Comparison of ENCODE assay signal across 33 cellular contexts in genomic region chr2:32623311-32623706, GRCh38.
"Had no signal": no experiment of that assay in that cellular context is flagged by ENCODE, and none has a peak within 500 bp of the region (broad histone marks: within the 10 kb centered on the region; RNA-seq: fewer than 3 reads in every experiment).

No MANE protein-coding gene starts in this region.

- H3K9me3 ChIP-seq: colonic mucosa, left lung, mucosa of descending colon, ovary, prostate gland, sigmoid colon, tibial nerve had no signal

- ATAC-seq: activated CD4-positive, CD25-positive, alpha-beta regulatory T cell treated with anti-CD3 and anti-CD28 coated beads, Interleukin-2, amount 50 U/mL, for 24 hours; left lung; stimulated activated memory B cell treated with anti-CD40 and anti-IgM and Interleukin-4, amounts not matched to agents 10 μg/mL and 1 μg/mL and 100 μg/mL, for 72 hours; stimulated activated naive CD8-positive, alpha-beta T cell treated with anti-CD3 and anti-CD28 coated beads, Interleukin-15, amount 100 ng/mL, for 72 hours had no signal

- H3K36me3 ChIP-seq: colonic mucosa, ovary, prostate gland had no signal

- DNase-seq: activated CD4-positive, alpha-beta memory T cell treated with anti-CD3 and anti-CD28 coated beads for 36 hours; activated CD4-positive, alpha-beta T cell treated with anti-CD3 and anti-CD28 coated beads for 48 hours; activated CD8-positive, alpha-beta memory T cell treated with anti-CD3 and anti-CD28 coated beads, Interleukin-2, amount 50 U/mL, for 4 hours; activated effector memory CD4-positive, alpha-beta T cell treated with anti-CD3 and anti-CD28 coated beads, Interleukin-2, amount 50 U/mL, for 16 hours; activated naive CD4-positive, alpha-beta T cell treated with anti-CD3 and anti-CD28 coated beads for 36 hours; activated T-cell treated with anti-CD3 and anti-CD28 coated beads, Interleukin-2, amount 50 U/mL, for 1 hour; amniotic stem cell; cerebellar nuclear complex; colonic mucosa; effector CD8-positive, alpha-beta T cell; left lung; mucosa of descending colon; nephron progenitor cell; ovary; retina; sigmoid colon; stimulated activated CD4-positive, alpha-beta T cell treated with anti-CD3 and anti-CD28 coated beads, Interleukin-4, amount 100 ng/mL, for 24 hours; stimulated activated naive CD8-positive, alpha-beta T cell treated with anti-CD3 and anti-CD28 coated beads, Interleukin-15, amount 100 ng/mL, for 72 hours; T-helper 9 cell; WERI-Rb-1 had no signal

- H3K4me1 ChIP-seq: colonic mucosa, prostate gland had no signal

- H3K27ac Mint-ChIP-seq: activated CD4-positive, alpha-beta memory T cell treated with anti-CD3 and anti-CD28 coated beads for 36 hours; activated naive CD4-positive, alpha-beta T cell treated with anti-CD3 and anti-CD28 coated beads for 36 hours; activated T-helper 1 cell treated with anti-CD3 and anti-CD28 coated beads, Interleukin-12 subunit alpha, Interleukin-12 subunit beta, Interleukin-2, Interleukin-4 antibody, amounts not matched to agents 30 ng/mL and 10 ng/mL and 1 ng/mL, durations not matched to agents 14 hours and 24 hours and 36 hours; T-helper 1 cell treated with Interleukin-12 subunit alpha and Interleukin-12 subunit beta and Interleukin-4 antibody, amounts not matched to agents 30 μg/mL and 1 μg/mL, for 36 hours had no signal

- FAIRE-seq: bronchial epithelial cell, endometrium, frontal cortex, islet of Langerhans, small intestine had no signal

- H3K27me3 Mint-ChIP-seq: activated CD4-positive, alpha-beta memory T cell treated with anti-CD3 and anti-CD28 coated beads for 36 hours; stimulated activated memory B cell treated with anti-CD40 and anti-IgM and Interleukin-4, amounts not matched to agents 10 μg/mL and 1 μg/mL and 100 μg/mL, for 72 hours; stimulated activated naive CD8-positive, alpha-beta T cell treated with anti-CD3 and anti-CD28 coated beads, Interleukin-15, amount 100 ng/mL, for 72 hours had no signal

- H3K4me3 ChIP-seq: colonic mucosa, left lung, lung, mucosa of descending colon, ovary, prostate gland, sigmoid colon, tibial nerve had no signal

- H3K27me3 ChIP-seq: colonic mucosa, left lung, ovary, sigmoid colon, tibial nerve had no signal

- H3K4me3 Mint-ChIP-seq: activated CD4-positive, alpha-beta memory T cell treated with anti-CD3 and anti-CD28 coated beads for 36 hours; activated naive CD4-positive, alpha-beta T cell treated with anti-CD3 and anti-CD28 coated beads for 36 hours; activated T-helper 1 cell treated with anti-CD3 and anti-CD28 coated beads, Interleukin-12 subunit alpha, Interleukin-12 subunit beta, Interleukin-2, Interleukin-4 antibody, amounts not matched to agents 30 ng/mL and 10 ng/mL and 1 ng/mL, durations not matched to agents 14 hours and 24 hours and 36 hours; nephron progenitor cell; stimulated activated memory B cell treated with anti-CD40 and anti-IgM and Interleukin-4, amounts not matched to agents 10 μg/mL and 1 μg/mL and 100 μg/mL, for 72 hours; stimulated activated naive CD8-positive, alpha-beta T cell treated with anti-CD3 and anti-CD28 coated beads, Interleukin-15, amount 100 ng/mL, for 72 hours; T-helper 1 cell treated with Interleukin-12 subunit alpha and Interleukin-12 subunit beta and Interleukin-4 antibody, amounts not matched to agents 30 μg/mL and 1 μg/mL, for 36 hours had no signal

- H3K27ac ChIP-seq: colonic mucosa, epithelial cell of prostate, left lung, ovary, prostate gland, tibial nerve, WERI-Rb-1 had no signal

- H3K9me3 Mint-ChIP-seq: activated CD4-positive, alpha-beta memory T cell treated with anti-CD3 and anti-CD28 coated beads for 36 hours; activated naive CD4-positive, alpha-beta T cell treated with anti-CD3 and anti-CD28 coated beads for 36 hours; activated T-helper 1 cell treated with anti-CD3 and anti-CD28 coated beads, Interleukin-12 subunit alpha, Interleukin-12 subunit beta, Interleukin-2, Interleukin-4 antibody, amounts not matched to agents 30 ng/mL and 10 ng/mL and 1 ng/mL, durations not matched to agents 14 hours and 24 hours and 36 hours; nephron progenitor cell; stimulated activated memory B cell treated with anti-CD40 and anti-IgM and Interleukin-4, amounts not matched to agents 10 μg/mL and 1 μg/mL and 100 μg/mL, for 72 hours; stimulated activated naive CD8-positive, alpha-beta T cell treated with anti-CD3 and anti-CD28 coated beads, Interleukin-15, amount 100 ng/mL, for 72 hours; T-helper 1 cell treated with Interleukin-12 subunit alpha and Interleukin-12 subunit beta and Interleukin-4 antibody, amounts not matched to agents 30 μg/mL and 1 μg/mL, for 36 hours had no signal
